In the genomic region with DNA sequence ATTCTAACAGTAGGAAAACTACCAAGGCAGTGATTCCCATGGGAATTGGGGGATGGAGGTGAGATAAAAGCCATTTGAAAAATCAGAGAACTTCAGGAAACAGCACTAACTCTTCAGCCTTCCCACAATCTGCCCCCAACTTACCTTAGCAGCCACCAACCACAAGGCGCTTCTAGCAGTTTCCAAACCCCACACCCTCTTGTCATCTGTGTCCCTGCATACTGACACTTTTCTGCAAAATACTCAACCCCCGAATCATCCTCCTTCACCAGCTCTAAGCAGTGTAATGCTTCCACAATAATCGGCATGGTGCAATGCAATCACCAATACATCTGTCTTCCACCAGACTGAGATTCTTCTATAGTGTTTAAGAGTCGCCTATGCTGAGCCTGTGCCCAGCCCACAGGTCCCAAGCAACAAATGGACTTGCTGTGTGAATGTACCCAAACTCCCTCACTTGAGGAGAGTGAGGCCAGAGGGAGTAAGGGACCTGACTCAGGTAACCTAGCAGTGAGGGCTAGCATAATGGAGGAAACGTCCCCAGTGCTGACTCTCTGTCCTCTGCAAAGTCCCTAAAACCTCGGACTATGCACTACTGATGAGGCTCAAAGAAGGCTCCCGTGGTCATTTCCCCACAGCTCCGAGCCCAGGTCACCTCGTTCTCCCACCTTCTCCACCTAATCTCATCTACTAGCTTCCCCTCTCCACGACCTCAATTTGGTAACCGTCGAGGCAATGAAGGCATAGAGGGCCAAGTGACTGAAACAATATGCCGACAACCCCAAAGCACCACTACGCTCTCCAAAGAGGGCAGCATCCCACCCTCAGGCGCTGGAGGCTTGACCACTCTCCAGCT, we compare ENCODE assay signal across 8 cellular contexts. TPM values are rescaled to one million over a fixed set of nuclear protein-coding genes. Genes with fewer than 3 reads are reported as not detected.
A peak's percentile ranks its signal among the peaks of the same experiment; 100 is the strongest.
DNase-seq lines count a peak whose midpoint lies in the region; ATAC-seq and TF ChIP-seq lines count a peak whose summit lies in the region.

No MANE protein-coding gene starts in this region.

- WGBS in gastroesophageal sphincter (ENCODE audit: low coverage in 1 of 2), 2 donors = 15 to 86% methylated on average over 1 to 10 of the region's 15 CpGs

- no peak for DNase-seq in right atrium auricular region (ENCODE audit: low spot score)
- no peak for DNase-seq in Right ventricle myocardium superior
- no peak for DNase-seq in H4 (ENCODE audit: low spot score)
- DNase-seq in NCI-H1105 treated with DMSO at 0.1 percent for 48 hours (lab: John Stamatoyannopoulos, UW) = no peak

- H3K4me3 ChIP-seq in right atrium auricular region = peak overlapping the region; percentile 93 to 97
- H3K4me3 ChIP-seq in gastroesophageal sphincter = peak overlapping the region; percentile 90 to 100
- peak overlapping the region; percentile 88 for H3K4me3 ChIP-seq in skeletal muscle satellite cell (ENCODE audit: low read length)

- no peak for TF ChIP-seq POLR2A in gastroesophageal sphincter (IDR thresholded peaks at IDR 0.05)

- no peak for ATAC-seq in Right ventricle myocardium superior (ENCODE audit: poor library complexity)
- no peak for ATAC-seq in gastroesophageal sphincter
- ATAC-seq in HG03025 (IDR thresholded peaks at IDR 0.05; ENCODE audit: low FRiP score, unreplicated experiment) = no peak

- peak overlapping the region; percentile 88 to 95 for H3K27ac ChIP-seq in right atrium auricular region
- H3K27ac ChIP-seq in VCaP = peak overlapping the region; percentile 86
- peak overlapping the region; percentile 66 to 97 (median 92) for H3K27ac ChIP-seq in gastroesophageal sphincter

- H3K9me3 ChIP-seq in right atrium auricular region = no peaks in the 10 kb centered on the region
- H3K9me3 ChIP-seq in gastroesophageal sphincter = no peaks in the 10 kb centered on the region
- H3K9me3 ChIP-seq in skeletal muscle satellite cell (replicated peaks; ENCODE audit: low read length) = no peaks in the 10 kb centered on the region

- H3K9ac ChIP-seq in skeletal muscle satellite cell (ENCODE audit: low read depth, low read length) = peak overlapping the region; percentile 98

- H3K36me3 ChIP-seq in right atrium auricular region (peaks cover 22% of the 10 kb centered on the region), gastroesophageal sphincter (peaks cover 0 to 39% of the 10 kb centered on the region in 2 donors), skeletal muscle satellite cell (ENCODE audit: insufficient read depth, low read length) (peaks cover 32% of the 10 kb centered on the region)

- H3K4me1 ChIP-seq in right atrium auricular region = peaks cover 0 to 29% of the 10 kb centered on the region in 2 donors
- peaks cover 2 to 63% (median 24%) of the 10 kb centered on the region in 3 donors for H3K4me1 ChIP-seq in gastroesophageal sphincter
- H3K4me1 ChIP-seq in skeletal muscle satellite cell (ENCODE audit: control insufficient read depth, insufficient read depth, low read length) = peaks cover 19% of the 10 kb centered on the region

- TF ChIP-seq CTCF in right atrium auricular region (IDR thresholded peaks at IDR 0.05) = no peak
- TF ChIP-seq CTCF in VCaP (conservative IDR thresholded peaks at IDR 0.05) = no peak
- TF ChIP-seq CTCF in gastroesophageal sphincter (IDR thresholded peaks at IDR 0.05) = no peak

- no peak for TF ChIP-seq EP300 in gastroesophageal sphincter (IDR thresholded peaks at IDR 0.05)

- intact Hi-C loops in Right ventricle myocardium superior (cut with DNase I) = no loop called here

- peak overlapping the region; percentile 88 for H3K4me2 ChIP-seq in skeletal muscle satellite cell (ENCODE audit: low read length)

- H3K27me3 ChIP-seq in right atrium auricular region (no peaks in the 10 kb centered on the region), gastroesophageal sphincter (no peaks in the 10 kb centered on the region), skeletal muscle satellite cell (ENCODE audit: control insufficient read depth, insufficient read depth, low read length) (no peaks in the 10 kb centered on the region)

RNA-seq across cellular contexts. Expression of a gene that starts 0.9 kb away (rescaled TPM):
- total RNA-seq in right atrium auricular region (10 to 100 TPM; 76.9 to 89.6 TPM), Right ventricle myocardium superior (66.9 TPM), gastroesophageal sphincter (100 to 1,000 TPM; 202 to 292 (median 219) TPM)
- 100 and 113 TPM in 2 replicates for total RNA-seq in skeletal muscle satellite cell (2012; rRNA removed)
- 47.7 and 52.8 TPM in 2 replicates for total RNA-seq in H4 (2014; rRNA removed; shearing (Covaris generic))

RNA-seq across cellular contexts. Expression of a gene that starts 50.9 kb away (rescaled TPM):
- total RNA-seq in right atrium auricular region (not detected), Right ventricle myocardium superior (not detected), gastroesophageal sphincter (under 1 TPM in 1 of 4 donors, not detected in 3; 0.40 TPM)
- 0.25 TPM in 1 of 2 replicates, not detected in the other for total RNA-seq in skeletal muscle satellite cell (2012; rRNA removed)
- total RNA-seq in H4 (2014; rRNA removed; shearing (Covaris generic)) = 0.27 TPM in 1 of 2 replicates, not detected in the other

RNA-seq across cellular contexts. Expression of a gene that starts 54.0 kb away (rescaled TPM):
- 10 to 100 TPM in 1 of 2 donors, 1 to 10 TPM in 1; 7.5 to 15.2 TPM for total RNA-seq in right atrium auricular region
- 10.1 TPM for total RNA-seq in Right ventricle myocardium superior
- total RNA-seq in gastroesophageal sphincter = 10 to 100 TPM; 12.7 to 21.2 (median 17.2) TPM
- 15.2 and 18.6 TPM in 2 replicates for total RNA-seq in skeletal muscle satellite cell (2012; rRNA removed)
- 22.7 and 23.4 TPM in 2 replicates for total RNA-seq in H4 (2014; rRNA removed; shearing (Covaris generic))
